In genomic region chr6:107491059-107491609, GRCh38 we compare ENCODE assay signal across 1 cellular context.
TF ChIP-seq lines count a peak whose summit lies in the region.

No MANE protein-coding gene starts in this region.

TF ChIP-seq in endothelial cell of umbilical vein, 7 proteins besides CTCF, POLR2A, EP300 and RAD21 (continued from another document):
- no peak for TF ChIP-seq JUN (IDR thresholded peaks at IDR 0.05; ENCODE audit: borderline replicate concordance, insufficient read depth, insufficient read length, low read depth)
- TF ChIP-seq POLR2AphosphoS5 (IDR thresholded peaks at IDR 0.05; ENCODE audit: insufficient read depth, low read depth, low read length), result no peak
- no peak for TF ChIP-seq GATA2 (IDR thresholded peaks at IDR 0.05; ENCODE audit: insufficient read depth, insufficient read length, low read depth, low read length)
- TF ChIP-seq EZH2 (IDR thresholded peaks at IDR 0.05; ENCODE audit: borderline replicate concordance, low read depth, low read length, severe bottlenecking), result no peak
- TF ChIP-seq FOS (IDR thresholded peaks at IDR 0.05; ENCODE audit: borderline replicate concordance, insufficient read depth, low read length), result no peak
